ENCODE assay signal across 8 cellular contexts in the genomic region with DNA sequence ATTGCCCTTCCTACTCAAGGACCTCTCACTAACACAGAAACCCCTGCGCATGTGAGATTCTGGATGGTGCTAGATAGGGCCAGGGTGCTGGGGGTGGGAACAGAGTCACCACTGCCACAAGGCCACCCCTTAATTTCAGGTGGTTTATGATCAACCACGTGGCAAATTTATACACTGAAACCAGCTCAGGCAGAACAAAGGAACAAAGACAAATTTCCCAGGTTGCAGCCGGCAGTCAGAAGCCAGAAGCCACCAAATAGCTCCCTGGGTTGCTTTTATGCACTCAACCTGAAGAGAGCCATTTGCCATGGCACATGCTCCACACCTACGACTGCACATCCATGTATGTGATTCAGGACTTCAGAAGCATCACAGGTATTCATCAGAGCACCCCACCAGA. TPM values are rescaled to one million over a fixed set of nuclear protein-coding genes. Genes with fewer than 3 reads are reported as not detected.
DNase-seq lines count a peak whose midpoint lies in the region; ATAC-seq and TF ChIP-seq lines count a peak whose summit lies in the region.

No MANE protein-coding gene starts in this region.

- H3K4me3 Mint-ChIP-seq in activated T-cell treated with anti-CD3 and anti-CD28 coated beads, Interleukin-2, amount 50 U/mL, for 4 hours, result peak overlapping the region; percentile 94

- H3K4me1 ChIP-seq in skeletal muscle satellite cell (ENCODE audit: control insufficient read depth, insufficient read depth, low read length), result peaks cover 43% of the 10 kb centered on the region

- peaks cover 9% of the 10 kb centered on the region for H3K36me3 Mint-ChIP-seq in activated T-cell treated with anti-CD3 and anti-CD28 coated beads, Interleukin-2, amount 50 U/mL, for 4 hours (ENCODE audit: insufficient read depth)

- H3K4me3 ChIP-seq in skeletal muscle satellite cell (ENCODE audit: low read length), result no peak overlapping the region

- intact Hi-C loops in cardiac septum (cut with DNase I), result no loop called here

- CTCF ChIA-PET in RWPE1 (lab: Yijun Ruan, JAX), result interaction anchor here (0.7 kb wide), 2 partner anchors 394 to 796 kb away, joined by 4 to 5 read pairs; no protein-coding TSS in a partner anchor

- H3K9me3 ChIP-seq in skeletal muscle satellite cell (replicated peaks; ENCODE audit: low read length), result no peaks in the 10 kb centered on the region

- peaks cover 83% of the 10 kb centered on the region for H3K4me1 Mint-ChIP-seq in activated T-cell treated with anti-CD3 and anti-CD28 coated beads, Interleukin-2, amount 50 U/mL, for 4 hours (ENCODE audit: low read depth)

- H3K27me3 ChIP-seq in skeletal muscle satellite cell (ENCODE audit: control insufficient read depth, insufficient read depth, low read length), result no peaks in the 10 kb centered on the region

- no peaks in the 10 kb centered on the region for H3K27me3 Mint-ChIP-seq in activated T-cell treated with anti-CD3 and anti-CD28 coated beads, Interleukin-2, amount 50 U/mL, for 4 hours (ENCODE audit: low read depth)

- no peaks in the 10 kb centered on the region for H3K36me3 ChIP-seq in skeletal muscle satellite cell (ENCODE audit: insufficient read depth, low read length)

- H3K9me3 Mint-ChIP-seq in activated T-cell treated with anti-CD3 and anti-CD28 coated beads, Interleukin-2, amount 50 U/mL, for 4 hours, result no peaks in the 10 kb centered on the region

- no peak overlapping the region; the same call in 1 of the 2 replicates for H3K27ac ChIP-seq in RWPE1

- ATAC-seq in HG03460 (IDR thresholded peaks at IDR 0.05; ENCODE audit: unreplicated experiment), result peak; percentile 27
- peak; percentile 44 to 50 for ATAC-seq in activated T-cell treated with anti-CD3 and anti-CD28 coated beads, Interleukin-2, amount 50 U/mL, for 4 hours

- POLR2A ChIA-PET in RWPE1 (lab: Yijun Ruan, JAX; ENCODE audit: low non-redundant PET), result no interaction called here

- no peak overlapping the region for H3K9ac ChIP-seq in skeletal muscle satellite cell (ENCODE audit: low read depth, low read length)

- TF ChIP-seq CTCF in RWPE1 (conservative IDR thresholded peaks at IDR 0.05; ENCODE audit: low read depth), result no peak

- DNase-seq in stimulated activated CD4-positive, alpha-beta T cell treated with anti-CD3 and anti-CD28 coated beads, Interleukin-1b, Interleukin-23, amount 100 ng/mL, for 48 hours, result peak; percentile 66
- no peak for DNase-seq in stimulated activated CD4-positive, alpha-beta T cell treated with anti-CD3 and anti-CD28 coated beads, Interleukin-12 subunit alpha, Interleukin-12 subunit beta, amount 100 ng/mL, for 4 hours
- DNase-seq in activated T-cell treated with anti-CD3 and anti-CD28 coated beads, Interleukin-2, amount 50 U/mL, for 4 hours, result no peak
- DNase-seq in RWPE1 (ENCODE audit: low spot score), result no peak
- DNase-seq in cardiac septum (ENCODE audit: low spot score), result no peak
- DNase-seq in SK-N-DZ (ENCODE audit: low spot score), result no peak

- peak overlapping the region; percentile 86 for H3K4me2 ChIP-seq in skeletal muscle satellite cell (ENCODE audit: low read length)

RNA-seq across cellular contexts. Expression of a gene that starts 2.5 kb away (rescaled TPM):
- total RNA-seq in activated T-cell treated with anti-CD3 and anti-CD28 coated beads, Interleukin-2, amount 50 U/mL, for 4 hours, result 100 to 1,000 TPM in 1 of 3 donors, 10 to 100 TPM in 2; 63.6 to 103 (median 99.2) TPM
- total RNA-seq in skeletal muscle satellite cell (2012; rRNA removed), result 31.9 and 38.2 TPM in 2 replicates
- 32.0 TPM for total RNA-seq in cardiac septum
- 48.1 and 50.4 TPM in 2 replicates for polyA plus RNA-seq in SK-N-DZ (2014; cell fraction: cytosol; rRNA removed)
- 15.3 and 23.6 TPM in 2 replicates for polyA plus RNA-seq in SK-N-DZ (2014; cell fraction: nucleus; rRNA removed)
